ENCODE assay signal across 2 cellular contexts in the genomic region with DNA sequence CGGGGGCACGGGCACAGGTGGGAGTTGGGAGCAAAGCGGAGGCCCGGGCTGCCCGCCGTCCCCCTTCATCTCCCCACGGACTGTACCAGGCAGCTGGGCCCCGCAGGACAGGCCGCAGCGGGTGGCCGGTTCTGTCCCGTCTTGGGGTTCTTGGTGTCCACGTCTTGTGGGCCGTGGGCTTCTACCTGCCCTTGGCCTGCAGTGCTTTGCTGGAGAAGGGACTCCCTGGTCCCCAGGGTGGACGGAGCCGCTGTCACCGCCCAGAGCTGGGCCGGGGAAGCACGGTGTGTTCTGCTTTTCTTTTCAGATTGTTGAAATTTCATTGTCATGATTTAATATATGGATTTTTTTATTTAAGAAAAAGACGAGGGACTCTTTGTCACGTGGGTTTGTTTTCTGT.
TF ChIP-seq lines count a peak whose summit lies in the region.

No MANE protein-coding gene starts in this region.

TF ChIP-seq in A549, 52 proteins besides CTCF, POLR2A, EP300 and RAD21 (continues in another document):
- TF ChIP-seq SREBF2 (IDR thresholded peaks at IDR 0.05) (no peak), CHD4 (IDR thresholded peaks at IDR 0.05; ENCODE audit: borderline replicate concordance) (no peak), MAFK (IDR thresholded peaks at IDR 0.05; ENCODE audit: partially characterized antibody) (no peak), USF2 (IDR thresholded peaks at IDR 0.05) (no peak), CEBPB (IDR thresholded peaks at IDR 0.05) (no peak), NPAS2 (CRISPR knock-in tag; IDR thresholded peaks at IDR 0.05; ENCODE audit: borderline replicate concordance) (no peak), NR3C1 (IDR thresholded peaks at IDR 0.05) (no peak), REST (IDR thresholded peaks at IDR 0.05) (no peak), PHF8 (IDR thresholded peaks at IDR 0.05; ENCODE audit: borderline replicate concordance, low read depth) (no peak), POLR2AphosphoS2 (conservative IDR thresholded peaks at IDR 0.05; ENCODE audit: low read length) (no peak), RNF2 (IDR thresholded peaks at IDR 0.05; ENCODE audit: borderline replicate concordance, low read depth) (no peak), FOSB (CRISPR knock-in tag; IDR thresholded peaks at IDR 0.05) (no peak; the same call in 1 of the 2 replicates), CHD2 (IDR thresholded peaks at IDR 0.05; ENCODE audit: low read length, partially characterized antibody) (no peak), ATOH8 (CRISPR knock-in tag; IDR thresholded peaks at IDR 0.05; ENCODE audit: low read depth) (peak; percentile 47; the same call in 1 of the 2 replicates), CBX8 (IDR thresholded peaks at IDR 0.05) (no peak), PBX3 (IDR thresholded peaks at IDR 0.05) (0 out of 2 replicates have a peak, but pooled peaks have one; percentile 59), CBX2 (IDR thresholded peaks at IDR 0.05; ENCODE audit: borderline replicate concordance, low read depth) (no peak), MAX (IDR thresholded peaks at IDR 0.05) (no peak), NFE2L2 (conservative IDR thresholded peaks at IDR 0.05; ENCODE audit: low read length) (no peak), TFCP2L1 (CRISPR knock-in tag; IDR thresholded peaks at IDR 0.05) (no peak), TP53 (CRISPR knock-in tag; IDR thresholded peaks at IDR 0.05) (peak; percentile 39; the same call in 1 of the 2 replicates), JUNB (IDR thresholded peaks at IDR 0.05) (no peak), FOXS1 (CRISPR knock-in tag; IDR thresholded peaks at IDR 0.05) (no peak), KDM5A (IDR thresholded peaks at IDR 0.05) (no peak), EHF (CRISPR knock-in tag; IDR thresholded peaks at IDR 0.05) (0 out of 2 replicates have a peak, but pooled peaks have one; percentile 38), HOXB5 (CRISPR knock-in tag; IDR thresholded peaks at IDR 0.05) (no peak)
- TF ChIP-seq, protein P1, sequence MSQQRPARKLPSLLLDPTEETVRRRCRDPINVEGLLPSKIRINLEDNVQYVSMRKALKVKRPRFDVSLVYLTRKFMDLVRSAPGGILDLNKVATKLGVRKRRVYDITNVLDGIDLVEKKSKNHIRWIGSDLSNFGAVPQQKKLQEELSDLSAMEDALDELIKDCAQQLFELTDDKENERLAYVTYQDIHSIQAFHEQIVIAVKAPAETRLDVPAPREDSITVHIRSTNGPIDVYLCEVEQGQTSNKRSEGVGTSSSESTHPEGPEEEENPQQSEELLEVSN (IDR thresholded peaks at IDR 0.05; ENCODE audit: borderline replicate concordance, low read depth): no peak

TF ChIP-seq in GM12878, 131 proteins besides CTCF, POLR2A, EP300 and RAD21:
- TF ChIP-seq KDM1A (IDR thresholded peaks at IDR 0.05; ENCODE audit: borderline replicate concordance) (no peak), POU2F2 (IDR thresholded peaks at IDR 0.05; ENCODE audit: borderline replicate concordance, low read depth, low read length) (no peak), ZNF687 (IDR thresholded peaks at IDR 0.05) (no peak), PAX5 (IDR thresholded peaks at IDR 0.05; ENCODE audit: borderline replicate concordance, low read depth, low read length) (no peak), NR2F1 (conservative IDR thresholded peaks at IDR 0.05) (no peak), HDGF (IDR thresholded peaks at IDR 0.05) (no peak), MYC (IDR thresholded peaks at IDR 0.05; ENCODE audit: insufficient read depth, insufficient read length, insufficient replicate concordance, low read length, severe bottlenecking) (no peak), RBBP5 (conservative IDR thresholded peaks at IDR 0.05) (no peak), CHD2 (IDR thresholded peaks at IDR 0.05; ENCODE audit: borderline replicate concordance, low read depth, low read length) (no peak), MAX (IDR thresholded peaks at IDR 0.05; ENCODE audit: low read depth, low read length) (no peak), ATF7 (IDR thresholded peaks at IDR 0.05; ENCODE audit: low read depth) (no peak), IKZF2 (IDR thresholded peaks at IDR 0.05) (no peak), SRF (IDR thresholded peaks at IDR 0.05; ENCODE audit: low read depth in 2 of 2, low read length in 2 of 2) (no peak), ZNF384 (IDR thresholded peaks at IDR 0.05; ENCODE audit: borderline replicate concordance, low read depth, low read length) (no peak), KLF5 (IDR thresholded peaks at IDR 0.05; ENCODE audit: partially characterized antibody) (no peak)
- TF ChIP-seq, protein P2, sequence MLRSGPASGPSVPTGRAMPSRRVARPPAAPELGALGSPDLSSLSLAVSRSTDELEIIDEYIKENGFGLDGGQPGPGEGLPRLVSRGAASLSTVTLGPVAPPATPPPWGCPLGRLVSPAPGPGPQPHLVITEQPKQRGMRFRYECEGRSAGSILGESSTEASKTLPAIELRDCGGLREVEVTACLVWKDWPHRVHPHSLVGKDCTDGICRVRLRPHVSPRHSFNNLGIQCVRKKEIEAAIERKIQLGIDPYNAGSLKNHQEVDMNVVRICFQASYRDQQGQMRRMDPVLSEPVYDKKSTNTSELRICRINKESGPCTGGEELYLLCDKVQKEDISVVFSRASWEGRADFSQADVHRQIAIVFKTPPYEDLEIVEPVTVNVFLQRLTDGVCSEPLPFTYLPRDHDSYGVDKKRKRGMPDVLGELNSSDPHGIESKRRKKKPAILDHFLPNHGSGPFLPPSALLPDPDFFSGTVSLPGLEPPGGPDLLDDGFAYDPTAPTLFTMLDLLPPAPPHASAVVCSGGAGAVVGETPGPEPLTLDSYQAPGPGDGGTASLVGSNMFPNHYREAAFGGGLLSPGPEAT (IDR thresholded peaks at IDR 0.05; ENCODE audit: low read depth): no peak
- TF ChIP-seq, protein P3, sequence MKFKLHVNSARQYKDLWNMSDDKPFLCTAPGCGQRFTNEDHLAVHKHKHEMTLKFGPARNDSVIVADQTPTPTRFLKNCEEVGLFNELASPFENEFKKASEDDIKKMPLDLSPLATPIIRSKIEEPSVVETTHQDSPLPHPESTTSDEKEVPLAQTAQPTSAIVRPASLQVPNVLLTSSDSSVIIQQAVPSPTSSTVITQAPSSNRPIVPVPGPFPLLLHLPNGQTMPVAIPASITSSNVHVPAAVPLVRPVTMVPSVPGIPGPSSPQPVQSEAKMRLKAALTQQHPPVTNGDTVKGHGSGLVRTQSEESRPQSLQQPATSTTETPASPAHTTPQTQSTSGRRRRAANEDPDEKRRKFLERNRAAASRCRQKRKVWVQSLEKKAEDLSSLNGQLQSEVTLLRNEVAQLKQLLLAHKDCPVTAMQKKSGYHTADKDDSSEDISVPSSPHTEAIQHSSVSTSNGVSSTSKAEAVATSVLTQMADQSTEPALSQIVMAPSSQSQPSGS (IDR thresholded peaks at IDR 0.05; ENCODE audit: low read length): no peak
